13 cellular contexts compared by ENCODE assay signal in the genomic region with DNA sequence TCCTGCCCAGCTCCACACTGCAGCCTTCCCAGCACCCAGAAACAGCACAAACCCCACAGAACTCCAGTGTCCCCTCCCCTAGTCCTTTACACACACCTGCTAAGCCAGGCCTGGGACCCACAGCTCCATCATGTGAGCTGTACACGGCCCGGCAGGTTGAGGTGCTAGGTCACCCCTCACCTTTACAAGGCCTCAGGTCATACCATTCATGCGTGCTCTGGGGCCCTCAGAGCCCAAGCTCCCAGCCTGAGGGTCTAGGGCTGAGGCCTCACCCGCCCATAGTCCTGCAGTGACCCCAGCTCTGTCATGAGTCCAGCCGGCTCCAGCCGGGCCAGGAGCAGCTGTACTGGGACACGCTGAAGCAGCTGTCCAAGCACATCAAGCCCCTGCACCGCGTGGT. TPM values are rescaled to one million over a fixed set of nuclear protein-coding genes. Genes with fewer than 3 reads are reported as not detected.
"Had no signal": no experiment of that assay in that cellular context is flagged by ENCODE, and none has a peak within 500 bp of the region (broad histone marks: within the 10 kb centered on the region; RNA-seq: fewer than 3 reads in every experiment).

No MANE protein-coding gene starts in this region.

RNA-seq across cellular contexts. Expression of a gene that starts 51.2 kb away (rescaled TPM):
- total RNA-seq: activated CD4-positive, alpha-beta memory T cell treated with anti-CD3 and anti-CD28 coated beads, Interleukin-2, amount 10 ng/mL, durations not matched to agents 7 days and 5 days; activated CD4-positive, alpha-beta T cell treated with anti-CD3 and anti-CD28 coated beads for 36 hours; activated T-cell treated with anti-CD3 and anti-CD28 coated beads, Interleukin-2, amount 50 U/mL, for 72 hours; dermis blood vessel endothelial cell; esophagus squamous epithelium; foreskin keratinocyte; kidney epithelial cell; lung microvascular endothelial cell; mucosa of gallbladder; natural killer cell treated with Interleukin-12 subunit alpha and Interleukin-12 subunit beta and Interleukin-15 and Interleukin-18, amount 100 ng/mL, for 72 hours; occipital lobe; T-helper 1 cell treated with Interleukin-12 subunit alpha and Interleukin-12 subunit beta and Interleukin-4 antibody, amounts not matched to agents 30 ng/mL and 1 ng/mL, for 36 hours; tibial nerve had no signal
- polyA plus RNA-seq: foreskin keratinocyte had no signal
